1 cellular context compared by ENCODE assay signal in the genomic region with DNA sequence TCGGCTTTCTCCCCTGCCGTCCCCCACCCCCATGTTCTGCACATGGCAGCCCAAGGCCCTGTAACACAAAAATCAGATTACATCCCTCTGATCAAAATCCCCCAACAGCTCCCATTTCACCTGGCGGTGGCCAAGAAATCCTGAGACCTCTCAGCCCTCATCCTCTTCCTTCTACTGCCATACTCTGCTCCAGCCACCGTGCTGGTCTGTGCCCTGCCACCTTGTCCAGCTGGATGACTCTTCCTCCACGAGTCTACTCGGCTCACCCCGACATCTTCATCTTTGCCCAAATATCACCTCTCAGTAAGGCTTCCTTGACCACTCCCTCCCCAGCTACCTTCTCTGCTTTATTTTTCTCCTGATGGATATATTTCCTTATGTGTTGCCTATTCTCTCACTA.
TF ChIP-seq lines count a peak whose summit lies in the region.

No MANE protein-coding gene starts in this region.

TF ChIP-seq in HCT116, 20 proteins besides CTCF, POLR2A, EP300 and RAD21:
- TF ChIP-seq, protein P1, sequence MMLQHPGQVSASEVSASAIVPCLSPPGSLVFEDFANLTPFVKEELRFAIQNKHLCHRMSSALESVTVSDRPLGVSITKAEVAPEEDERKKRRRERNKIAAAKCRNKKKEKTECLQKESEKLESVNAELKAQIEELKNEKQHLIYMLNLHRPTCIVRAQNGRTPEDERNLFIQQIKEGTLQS (IDR thresholded peaks at IDR 0.05) = no peak
- TF ChIP-seq POLR2AphosphoS5 (IDR thresholded peaks at IDR 0.05; ENCODE audit: low read depth, low read length) (no peak), JUND (IDR thresholded peaks at IDR 0.05) (no peak), ZFX (IDR thresholded peaks at IDR 0.05) (no peak), ELF1 (IDR thresholded peaks at IDR 0.05; ENCODE audit: borderline replicate concordance, low read depth) (no peak), ZNF274 (IDR thresholded peaks at IDR 0.05; ENCODE audit: low read depth, low read length) (no peak), SIN3A (IDR thresholded peaks at IDR 0.05; ENCODE audit: low read depth) (no peak), CBX3 (IDR thresholded peaks at IDR 0.05; ENCODE audit: low read depth) (no peak), SRF (IDR thresholded peaks at IDR 0.05; ENCODE audit: low read depth) (no peak), EZH2 (IDR thresholded peaks at IDR 0.05) (no peak), TCF7L2 (IDR thresholded peaks at IDR 0.05; ENCODE audit: borderline replicate concordance, extremely low read depth, insufficient read depth, insufficient read length) (no peak), YY1 (IDR thresholded peaks at IDR 0.05; ENCODE audit: extremely low read depth, insufficient replicate concordance, low read depth, low read length) (no peak), EZH2phosphoT487 (IDR thresholded peaks at IDR 0.05; ENCODE audit: borderline replicate concordance) (no peak), FOSL1 (IDR thresholded peaks at IDR 0.05; ENCODE audit: low read depth) (no peak), SP1 (IDR thresholded peaks at IDR 0.05; ENCODE audit: low read depth) (no peak)
- TF ChIP-seq, protein P2, sequence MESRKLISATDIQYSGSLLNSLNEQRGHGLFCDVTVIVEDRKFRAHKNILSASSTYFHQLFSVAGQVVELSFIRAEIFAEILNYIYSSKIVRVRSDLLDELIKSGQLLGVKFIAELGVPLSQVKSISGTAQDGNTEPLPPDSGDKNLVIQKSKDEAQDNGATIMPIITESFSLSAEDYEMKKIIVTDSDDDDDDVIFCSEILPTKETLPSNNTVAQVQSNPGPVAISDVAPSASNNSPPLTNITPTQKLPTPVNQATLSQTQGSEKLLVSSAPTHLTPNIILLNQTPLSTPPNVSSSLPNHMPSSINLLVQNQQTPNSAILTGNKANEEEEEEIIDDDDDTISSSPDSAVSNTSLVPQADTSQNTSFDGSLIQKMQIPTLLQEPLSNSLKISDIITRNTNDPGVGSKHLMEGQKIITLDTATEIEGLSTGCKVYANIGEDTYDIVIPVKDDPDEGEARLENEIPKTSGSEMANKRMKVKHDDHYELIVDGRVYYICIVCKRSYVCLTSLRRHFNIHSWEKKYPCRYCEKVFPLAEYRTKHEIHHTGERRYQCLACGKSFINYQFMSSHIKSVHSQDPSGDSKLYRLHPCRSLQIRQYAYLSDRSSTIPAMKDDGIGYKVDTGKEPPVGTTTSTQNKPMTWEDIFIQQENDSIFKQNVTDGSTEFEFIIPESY (IDR thresholded peaks at IDR 0.05; ENCODE audit: extremely low read depth, insufficient replicate concordance, low read length) = no peak
- TF ChIP-seq, protein P3, sequence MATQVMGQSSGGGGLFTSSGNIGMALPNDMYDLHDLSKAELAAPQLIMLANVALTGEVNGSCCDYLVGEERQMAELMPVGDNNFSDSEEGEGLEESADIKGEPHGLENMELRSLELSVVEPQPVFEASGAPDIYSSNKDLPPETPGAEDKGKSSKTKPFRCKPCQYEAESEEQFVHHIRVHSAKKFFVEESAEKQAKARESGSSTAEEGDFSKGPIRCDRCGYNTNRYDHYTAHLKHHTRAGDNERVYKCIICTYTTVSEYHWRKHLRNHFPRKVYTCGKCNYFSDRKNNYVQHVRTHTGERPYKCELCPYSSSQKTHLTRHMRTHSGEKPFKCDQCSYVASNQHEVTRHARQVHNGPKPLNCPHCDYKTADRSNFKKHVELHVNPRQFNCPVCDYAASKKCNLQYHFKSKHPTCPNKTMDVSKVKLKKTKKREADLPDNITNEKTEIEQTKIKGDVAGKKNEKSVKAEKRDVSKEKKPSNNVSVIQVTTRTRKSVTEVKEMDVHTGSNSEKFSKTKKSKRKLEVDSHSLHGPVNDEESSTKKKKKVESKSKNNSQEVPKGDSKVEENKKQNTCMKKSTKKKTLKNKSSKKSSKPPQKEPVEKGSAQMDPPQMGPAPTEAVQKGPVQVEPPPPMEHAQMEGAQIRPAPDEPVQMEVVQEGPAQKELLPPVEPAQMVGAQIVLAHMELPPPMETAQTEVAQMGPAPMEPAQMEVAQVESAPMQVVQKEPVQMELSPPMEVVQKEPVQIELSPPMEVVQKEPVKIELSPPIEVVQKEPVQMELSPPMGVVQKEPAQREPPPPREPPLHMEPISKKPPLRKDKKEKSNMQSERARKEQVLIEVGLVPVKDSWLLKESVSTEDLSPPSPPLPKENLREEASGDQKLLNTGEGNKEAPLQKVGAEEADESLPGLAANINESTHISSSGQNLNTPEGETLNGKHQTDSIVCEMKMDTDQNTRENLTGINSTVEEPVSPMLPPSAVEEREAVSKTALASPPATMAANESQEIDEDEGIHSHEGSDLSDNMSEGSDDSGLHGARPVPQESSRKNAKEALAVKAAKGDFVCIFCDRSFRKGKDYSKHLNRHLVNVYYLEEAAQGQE (IDR thresholded peaks at IDR 0.05; ENCODE audit: low read depth) = no peak
